Comparison of ENCODE assay signal across 15 cellular contexts in the genomic region with DNA sequence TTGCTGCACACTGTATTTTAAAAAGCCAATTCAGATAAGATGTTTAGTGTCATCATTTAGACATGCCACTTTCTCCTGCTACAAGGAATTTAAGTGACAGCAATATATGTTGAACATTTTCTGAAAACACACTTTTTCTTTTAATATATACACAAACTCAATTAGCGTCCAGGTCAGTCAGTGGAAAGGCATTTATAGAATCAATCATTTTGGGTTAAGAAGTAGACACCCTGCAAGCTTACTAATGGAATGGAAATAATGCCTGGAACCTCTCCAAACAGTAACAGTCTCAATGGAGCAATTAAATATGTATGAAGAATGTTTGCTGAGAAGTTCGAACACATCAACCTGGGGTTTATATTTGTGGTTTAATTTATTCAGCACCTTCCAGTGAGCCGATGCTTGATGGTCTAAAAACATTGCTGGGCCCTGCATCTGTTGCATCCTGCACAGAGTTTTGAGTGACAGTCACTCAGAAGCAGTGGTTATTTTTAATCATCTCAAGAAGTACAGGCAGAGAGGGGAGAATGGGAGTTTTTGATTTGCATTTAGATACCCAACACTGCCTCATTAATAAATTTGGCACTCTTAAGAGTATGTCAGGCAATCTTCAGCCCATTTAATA.
A peak's percentile ranks its signal among the peaks of the same experiment; 100 is the strongest.
DNase-seq lines count a peak whose midpoint lies in the region; ATAC-seq and TF ChIP-seq lines count a peak whose summit lies in the region.
"Had no signal": no experiment of that assay in that cellular context is flagged by ENCODE, and none has a peak within 500 bp of the region (broad histone marks: within the 10 kb centered on the region; RNA-seq: fewer than 3 reads in every experiment).

No MANE protein-coding gene starts in this region.

- H3K4me1 ChIP-seq in mesenchymal stem cell (ENCODE audit: control insufficient read depth, insufficient read depth, low read depth, low read length), result no peaks in the 10 kb centered on the region

- no peaks in the 10 kb centered on the region for H3K27me3 Mint-ChIP-seq in osteocyte (ENCODE audit: unreplicated experiment)
- H3K27me3 Mint-ChIP-seq: B cell; CD4-positive, alpha-beta T cell had no signal

- no peak overlapping the region for H3K4ac ChIP-seq in mesenchymal stem cell (ENCODE audit: low read depth in 1 of 2, low read length in 2 of 2)

- no peak for ATAC-seq in HG02588 (IDR thresholded peaks at IDR 0.05; ENCODE audit: unreplicated experiment)

- H3K14ac ChIP-seq in mesenchymal stem cell (ENCODE audit: low read length in 2 of 2), result no peak overlapping the region

- no peak for TF ChIP-seq RAD21 in Ishikawa (IDR thresholded peaks at IDR 0.05; ENCODE audit: low read depth)

- H2BK15ac ChIP-seq in mesenchymal stem cell (ENCODE audit: low read depth, poor library complexity, severe bottlenecking), result no peak overlapping the region

- H2BK5ac ChIP-seq in mesenchymal stem cell (ENCODE audit: low read depth, low read length, poor library complexity, severe bottlenecking), result no peak overlapping the region

- no peak overlapping the region for H2AK5ac ChIP-seq in mesenchymal stem cell (ENCODE audit: low read length, severe bottlenecking)

- no peak overlapping the region for H4K91ac ChIP-seq in mesenchymal stem cell (ENCODE audit: low read length)

- H4K8ac ChIP-seq in mesenchymal stem cell (ENCODE audit: low read length), result no peak overlapping the region

- no peak overlapping the region for H3K4me3 Mint-ChIP-seq in osteocyte (ENCODE audit: unreplicated experiment)
- H3K4me3 Mint-ChIP-seq: B cell; CD4-positive, alpha-beta T cell had no signal

- H3K4me3 ChIP-seq in AG10803 (ENCODE audit: low read length), result no peak overlapping the region
- no peak overlapping the region for H3K4me3 ChIP-seq in mesenchymal stem cell (ENCODE audit: insufficient read depth in 1 of 2, low read depth in 1 of 2, low read length in 2 of 2)

- no peak overlapping the region for H2AFZ ChIP-seq in mesenchymal stem cell (ENCODE audit: low read depth, low read length)

- TF ChIP-seq EP300 in Ishikawa (IDR thresholded peaks at IDR 0.05; ENCODE audit: borderline replicate concordance), result no peak

- H3K4me2 ChIP-seq in mesenchymal stem cell (ENCODE audit: low read length, poor library complexity, severe bottlenecking), result no peak overlapping the region

- peaks cover 2% of the 10 kb centered on the region for H3K36me3 Mint-ChIP-seq in osteocyte (ENCODE audit: unreplicated experiment)

- TF ChIP-seq CTCF in AG10803 (conservative IDR thresholded peaks at IDR 0.05; ENCODE audit: low read length), result no peak
- no peak for TF ChIP-seq CTCF in osteocyte (IDR thresholded peaks at IDR 0.05)

- no peak overlapping the region for H3K27ac Mint-ChIP-seq in osteocyte (ENCODE audit: unreplicated experiment)
- H3K27ac Mint-ChIP-seq: B cell; CD4-positive, alpha-beta T cell had no signal

- DNase-seq in AG10803 (ENCODE audit: low read depth) (peak; percentile 23), SK-N-DZ (ENCODE audit: low spot score) (peak; percentile 57), mesenchymal stem cell (peak; percentile 1), AG20443 (ENCODE audit: low spot score) (no peak), NCI-H1930 (lab: John Stamatoyannopoulos, UW) (no peak), osteocyte (ENCODE audit: extremely low spot score, unreplicated experiment) (no peak)
- DNase-seq: CD4-positive, alpha-beta T cell; KBM-7; NCI-H1048; NCI-H1694; NCI-H2171; NCI-H774 had no signal

- no peak overlapping the region for H2BK120ac ChIP-seq in mesenchymal stem cell (ENCODE audit: low read depth, low read length)

- H3K4me1 Mint-ChIP-seq in osteocyte (ENCODE audit: unreplicated experiment), result no peaks in the 10 kb centered on the region
- H3K4me1 Mint-ChIP-seq: B cell had no signal

- no peaks in the 10 kb centered on the region for H3K36me3 ChIP-seq in mesenchymal stem cell (ENCODE audit: control insufficient read depth in 1 of 2, insufficient read depth in 2 of 2, low read depth in 1 of 2, low read length in 2 of 2)

- H3K27ac ChIP-seq in mesenchymal stem cell (ENCODE audit: low read length, poor library complexity, severe bottlenecking), result no peak overlapping the region

- H3K18ac ChIP-seq in mesenchymal stem cell (ENCODE audit: low read depth in 1 of 2, low read length in 2 of 2), result no peak overlapping the region

- H3K9me3 ChIP-seq in mesenchymal stem cell (ENCODE audit: control insufficient read depth, low read length), result no peaks in the 10 kb centered on the region

- WGBS in mesenchymal stem cell, result 44% methylated on average over 3 of the region's 3 CpGs

- H3K79me1 ChIP-seq in mesenchymal stem cell (replicated peaks; ENCODE audit: low read length, poor library complexity, severe bottlenecking), result no peaks in the 10 kb centered on the region

- no peak overlapping the region for H3K23ac ChIP-seq in mesenchymal stem cell (ENCODE audit: low read length in 2 of 2)

- H3K9ac ChIP-seq in mesenchymal stem cell (ENCODE audit: low read length), result no peak overlapping the region

- no peak overlapping the region for H2BK12ac ChIP-seq in mesenchymal stem cell (ENCODE audit: low read length in 2 of 2)

- no peaks in the 10 kb centered on the region for H3K27me3 ChIP-seq in mesenchymal stem cell (ENCODE audit: control insufficient read depth in 1 of 2, insufficient read depth in 1 of 2, low read length in 2 of 2)

- H3K9me3 Mint-ChIP-seq in osteocyte (ENCODE audit: unreplicated experiment), result peaks cover 12% of the 10 kb centered on the region

TF ChIP-seq in Ishikawa, 13 proteins besides CTCF, POLR2A, EP300 and RAD21:
- TF ChIP-seq TEAD4 (IDR thresholded peaks at IDR 0.05), result peak; percentile 33; the same call in 1 of the 2 replicates
- no peak for TF ChIP-seq EGR1 (IDR thresholded peaks at IDR 0.05)
- TF ChIP-seq YY1 (IDR thresholded peaks at IDR 0.05; ENCODE audit: low read depth), result no peak
- peak; percentile 75 for TF ChIP-seq NFIC (IDR thresholded peaks at IDR 0.05)
- no peak for TF ChIP-seq TCF12 (IDR thresholded peaks at IDR 0.05; ENCODE audit: low read depth)
- TF ChIP-seq REST (IDR thresholded peaks at IDR 0.05; ENCODE audit: low read depth), result no peak
- TF ChIP-seq TAF1 (IDR thresholded peaks at IDR 0.05; ENCODE audit: low read depth), result no peak
- TF ChIP-seq CREB1 (IDR thresholded peaks at IDR 0.05; ENCODE audit: low read depth), result no peak
- no peak for TF ChIP-seq MAX (IDR thresholded peaks at IDR 0.05)
- TF ChIP-seq CEBPB (IDR thresholded peaks at IDR 0.05), result peak; percentile 24; the same call in 1 of the 2 replicates
- TF ChIP-seq, protein P1, sequence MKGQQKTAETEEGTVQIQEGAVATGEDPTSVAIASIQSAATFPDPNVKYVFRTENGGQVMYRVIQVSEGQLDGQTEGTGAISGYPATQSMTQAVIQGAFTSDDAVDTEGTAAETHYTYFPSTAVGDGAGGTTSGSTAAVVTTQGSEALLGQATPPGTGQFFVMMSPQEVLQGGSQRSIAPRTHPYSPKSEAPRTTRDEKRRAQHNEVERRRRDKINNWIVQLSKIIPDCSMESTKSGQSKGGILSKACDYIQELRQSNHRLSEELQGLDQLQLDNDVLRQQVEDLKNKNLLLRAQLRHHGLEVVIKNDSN (IDR thresholded peaks at IDR 0.05), result no peak
- TF ChIP-seq FOXM1 (IDR thresholded peaks at IDR 0.05; ENCODE audit: borderline replicate concordance, low read depth), result no peak
- TF ChIP-seq ZBTB7A (IDR thresholded peaks at IDR 0.05; ENCODE audit: low read depth), result no peak

Comparison
In these comparisons a context has a peak if more than half of its experiments do, and no peak if none do; other contexts are left out.
1. DNase-seq: peak in AG10803 (single experiment), SK-N-DZ (single experiment) and mesenchymal stem cell (single experiment); none in AG20443 (single experiment), NCI-H1930 (0 of 2) and osteocyte (single experiment).